Comparison of ENCODE assay signal across 32 cellular contexts in the genomic region with DNA sequence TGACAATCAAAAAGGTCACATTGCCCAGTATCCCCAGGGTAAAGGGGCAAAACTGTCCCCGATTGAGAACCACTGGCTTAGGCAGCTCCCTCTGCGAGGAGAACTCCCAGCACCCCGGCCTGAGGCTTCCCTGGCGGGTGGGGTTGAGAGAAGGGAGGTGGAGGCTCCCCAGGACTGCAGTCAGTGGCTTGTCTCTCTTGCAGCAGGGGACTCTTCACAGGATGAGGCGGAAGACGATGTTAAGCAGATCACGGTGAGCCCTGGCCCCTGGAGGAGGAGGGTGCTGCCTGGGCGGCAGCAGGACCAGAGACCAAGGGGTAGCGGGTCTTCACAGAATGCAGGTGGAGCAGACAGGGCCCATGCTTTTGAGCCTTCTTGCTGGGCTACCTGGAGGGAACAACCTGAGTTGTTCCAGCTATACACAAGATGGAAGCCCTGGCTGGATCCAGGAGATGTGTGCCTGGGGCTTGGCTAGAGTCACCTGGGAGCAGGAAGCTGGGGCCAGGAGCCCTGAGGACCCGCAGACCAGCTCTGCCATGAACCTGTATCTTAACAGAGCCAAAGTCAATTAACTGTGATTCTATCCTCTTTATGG. TPM values are rescaled to one million over a fixed set of nuclear protein-coding genes. Genes with fewer than 3 reads are reported as not detected.
DNase-seq lines count a peak whose midpoint lies in the region; ATAC-seq and TF ChIP-seq lines count a peak whose summit lies in the region.
"Had no signal": no experiment of that assay in that cellular context is flagged by ENCODE, and none has a peak within 500 bp of the region (broad histone marks: within the 10 kb centered on the region; RNA-seq: fewer than 3 reads in every experiment).

No MANE protein-coding gene starts in this region.

- intact Hi-C loops in spleen (cut with DNase I; ENCODE audit: low total_unique reads), result no loop called here

- no peaks in the 10 kb centered on the region for H3K4me1 Mint-ChIP-seq in activated T-cell treated with anti-CD3 and anti-CD28 coated beads, Interleukin-2, amount 50 U/mL, for 72 hours (ENCODE audit: low read depth)

- no peak for DNase-seq in activated T-cell treated with anti-CD3 and anti-CD28 coated beads, Interleukin-2, amount 50 U/mL, for 72 hours
- no peak for DNase-seq in activated T-cell treated with anti-CD3 and anti-CD28 coated beads, Interleukin-2, amount 50 U/mL, for 48 hours
- DNase-seq in Peyer's patch (peak in 2 of 3 donors; percentile 9 to 32), spleen (peak; percentile 54), NCI-H2227 treated with DMSO at 0.1 percent for 48 hours (lab: John Stamatoyannopoulos, UW) (no peak)
- DNase-seq: activated CD8-positive, alpha-beta T cell treated with anti-CD3 and anti-CD28 coated beads for 36 hours; activated T-cell treated with anti-CD3 and anti-CD28 coated beads for 4 hours; Calu3; dermis blood vessel endothelial cell; DMS79; GDM1; KBM-7; MG63; NCI-H1105 treated with DMSO at 0.1 percent for 48 hours; NCI-H1930; NCI-H2171 treated with DMSO at 0.1 percent for 48 hours; NCI-H526 treated with DMSO at 0.1 percent for 48 hours; NK-92 treated with Interleukin-12 subunit alpha and Interleukin-12 subunit beta, amount 100 ng/mL, for 24 hours; thyroid gland had no signal

- no peaks in the 10 kb centered on the region for H3K9me3 ChIP-seq in Peyer's patch
- H3K9me3 ChIP-seq in spleen, result no peaks in the 10 kb centered on the region
- H3K9me3 ChIP-seq: A549, adrenal gland, MG63, thyroid gland, vagina had no signal

- H3K27ac ChIP-seq in Peyer's patch (no peak overlapping the region), spleen (no peak overlapping the region)
- H3K27ac ChIP-seq: A549, thyroid gland, vagina had no signal

- no peak overlapping the region for H3K4me3 ChIP-seq in Peyer's patch
- no peak overlapping the region for H3K4me3 ChIP-seq in spleen
- H3K4me3 ChIP-seq: A549, adrenal gland, lung, MG63, thyroid gland, vagina had no signal

- 93 to 98% (median 97%) methylated on average over 10 of the region's 10 CpGs for WGBS in spleen, 5 donors

- no peak for ATAC-seq in activated T-cell treated with anti-CD3 and anti-CD28 coated beads, Interleukin-2, amount 50 U/mL, for 72 hours (replicated peaks in 1 of 2)
- peak; percentile 4 for ATAC-seq in esophagus mucosa
- no peak for ATAC-seq in HG02759 (IDR thresholded peaks at IDR 0.05; ENCODE audit: unreplicated experiment)
- no peak for ATAC-seq in GM19351 (IDR thresholded peaks at IDR 0.05; ENCODE audit: unreplicated experiment)
- ATAC-seq: A549; activated CD4-positive, CD25-positive, alpha-beta regulatory T cell treated with anti-CD3 and anti-CD28 coated beads, Interleukin-2, amount 50 U/mL, for 24 hours; activated CD8-positive, alpha-beta T cell treated with anti-CD3 and anti-CD28 coated beads for 36 hours; natural killer cell treated with Interleukin-12 subunit alpha and Interleukin-12 subunit beta and Interleukin-15 and Interleukin-18, amount 100 ng/mL, for 72 hours; Right ventricle myocardium inferior; SK-N-SH treated with all-trans-retinoic acid at 6 μM for 48 hours had no signal

- H3K9me3 Mint-ChIP-seq in activated T-cell treated with anti-CD3 and anti-CD28 coated beads, Interleukin-2, amount 50 U/mL, for 72 hours, result no peaks in the 10 kb centered on the region
- H3K9me3 Mint-ChIP-seq: activated CD8-positive, alpha-beta T cell treated with anti-CD3 and anti-CD28 coated beads for 36 hours; natural killer cell treated with Interleukin-12 subunit alpha and Interleukin-12 subunit beta and Interleukin-15 and Interleukin-18, amount 100 ng/mL, for 72 hours; stimulated activated naive CD8-positive, alpha-beta T cell treated with anti-CD3 and anti-CD28 coated beads, Interleukin-15, Interleukin-2, amounts not matched to agents 100 ng/mL and 50 ng/mL, for 24 hours; T-helper 1 cell treated with Interleukin-12 subunit alpha and Interleukin-12 subunit beta and Interleukin-4 antibody, amounts not matched to agents 30 μg/mL and 1 μg/mL, for 36 hours had no signal

- TF ChIP-seq CTCF in Peyer's patch (IDR thresholded peaks at IDR 0.05) (no peak), spleen (IDR thresholded peaks at IDR 0.05 in 8 of 11, conservative IDR thresholded peaks at IDR 0.05 in 3 of 11) (no peak)

- H3K27me3 Mint-ChIP-seq in activated T-cell treated with anti-CD3 and anti-CD28 coated beads, Interleukin-2, amount 50 U/mL, for 72 hours (ENCODE audit: low read depth), result no peaks in the 10 kb centered on the region
- H3K27me3 Mint-ChIP-seq: activated CD8-positive, alpha-beta T cell treated with anti-CD3 and anti-CD28 coated beads for 36 hours; natural killer cell treated with Interleukin-12 subunit alpha and Interleukin-12 subunit beta and Interleukin-15 and Interleukin-18, amount 100 ng/mL, for 72 hours; stimulated activated naive CD8-positive, alpha-beta T cell treated with anti-CD3 and anti-CD28 coated beads, Interleukin-15, Interleukin-2, amounts not matched to agents 100 ng/mL and 50 ng/mL, for 24 hours had no signal

- H3K27me3 ChIP-seq in Peyer's patch, result no peaks in the 10 kb centered on the region
- no peaks in the 10 kb centered on the region for H3K27me3 ChIP-seq in spleen (replicated peaks in 1 of 7)
- H3K27me3 ChIP-seq: adrenal gland, MG63, thyroid gland, vagina had no signal

- H3K27ac Mint-ChIP-seq in activated T-cell treated with anti-CD3 and anti-CD28 coated beads, Interleukin-2, amount 50 U/mL, for 72 hours, result peak overlapping the region; percentile 89
- H3K27ac Mint-ChIP-seq: activated CD8-positive, alpha-beta T cell treated with anti-CD3 and anti-CD28 coated beads for 36 hours; natural killer cell treated with Interleukin-12 subunit alpha and Interleukin-12 subunit beta and Interleukin-15 and Interleukin-18, amount 100 ng/mL, for 72 hours; stimulated activated naive CD8-positive, alpha-beta T cell treated with anti-CD3 and anti-CD28 coated beads, Interleukin-15, Interleukin-2, amounts not matched to agents 100 ng/mL and 50 ng/mL, for 24 hours; T-helper 1 cell treated with Interleukin-12 subunit alpha and Interleukin-12 subunit beta and Interleukin-4 antibody, amounts not matched to agents 30 μg/mL and 1 μg/mL, for 36 hours had no signal

- H3K4me1 ChIP-seq in Peyer's patch (no peaks in the 10 kb centered on the region), spleen (no peaks in the 10 kb centered on the region)
- H3K4me1 ChIP-seq: A549, adrenal gland, thyroid gland, vagina had no signal

- H3K4me3 Mint-ChIP-seq in activated T-cell treated with anti-CD3 and anti-CD28 coated beads, Interleukin-2, amount 50 U/mL, for 72 hours, result no peak overlapping the region
- H3K4me3 Mint-ChIP-seq: activated CD8-positive, alpha-beta T cell treated with anti-CD3 and anti-CD28 coated beads for 36 hours; natural killer cell treated with Interleukin-12 subunit alpha and Interleukin-12 subunit beta and Interleukin-15 and Interleukin-18, amount 100 ng/mL, for 72 hours; stimulated activated naive CD8-positive, alpha-beta T cell treated with anti-CD3 and anti-CD28 coated beads, Interleukin-15, Interleukin-2, amounts not matched to agents 100 ng/mL and 50 ng/mL, for 24 hours; T-helper 1 cell treated with Interleukin-12 subunit alpha and Interleukin-12 subunit beta and Interleukin-4 antibody, amounts not matched to agents 30 μg/mL and 1 μg/mL, for 36 hours had no signal

- H3K36me3 ChIP-seq in Peyer's patch, result peaks cover 0 to 94% (median 0%) of the 10 kb centered on the region in 3 donors
- peaks cover 0 to 100% (median 88%) of the 10 kb centered on the region in 6 donors for H3K36me3 ChIP-seq in spleen

- TF ChIP-seq POLR2A in Peyer's patch (IDR thresholded peaks at IDR 0.05) (no peak), spleen (IDR thresholded peaks at IDR 0.05) (no peak)

- H3K36me3 Mint-ChIP-seq in activated T-cell treated with anti-CD3 and anti-CD28 coated beads, Interleukin-2, amount 50 U/mL, for 72 hours (ENCODE audit: insufficient read depth in 2 of 2), result peaks cover 2 to 18% of the 10 kb centered on the region in 2 donors

RNA-seq across cellular contexts. Expression of a gene that starts 16.8 kb away (rescaled TPM):
- total RNA-seq in activated T-cell treated with anti-CD3 and anti-CD28 coated beads, Interleukin-2, amount 50 U/mL, for 72 hours, result 10 to 100 TPM; 57.5 to 59.5 TPM
- total RNA-seq in Peyer's patch, result 100 to 1,000 TPM in 1 of 4 donors, 10 to 100 TPM in 3; 39.1 to 113 (median 65.1) TPM
- total RNA-seq in esophagus mucosa, result 28.2 TPM
- 10 to 100 TPM; 40.4 to 58.0 (median 52.2) TPM for total RNA-seq in spleen
- polyA plus RNA-seq in spleen, result 10 to 100 TPM; 17.3 to 19.3 (median 18.8) TPM

Comparison
In these comparisons a context has a peak if more than half of its experiments do, and no peak if none do; other contexts are left out.
1. DNase-seq: peak in Peyer's patch (2 of 3) and spleen (single experiment); none in activated T-cell treated with anti-CD3 and anti-CD28 coated beads, Interleukin-2, amount 50 U/mL, for 72 hours (0 of 2), activated T-cell treated with anti-CD3 and anti-CD28 coated beads, Interleukin-2, amount 50 U/mL, for 48 hours (0 of 2) and NCI-H2227 treated with DMSO at 0.1 percent for 48 hours (single experiment).